ENCODE assay signal across 8 cellular contexts in genomic region chr6:117602899-117603588, GRCh38. TPM values are rescaled to one million over a fixed set of nuclear protein-coding genes. Genes with fewer than 3 reads are reported as not detected.
DNase-seq lines count a peak whose midpoint lies in the region; FAIRE-seq and TF ChIP-seq lines count a peak whose summit lies in the region.

No MANE protein-coding gene starts in this region.

- TF ChIP-seq CTCF in H1 (IDR thresholded peaks at IDR 0.05; ENCODE audit: control extremely low read depth in 1 of 3, insufficient read depth in 1 of 3, low read depth in 1 of 3, low read length in 3 of 3): no peak

- no peaks in the 10 kb centered on the region for H3K27me3 ChIP-seq in CD8-positive, alpha-beta memory T cell (ENCODE audit: insufficient read depth, low read length, poor library complexity, severe bottlenecking)
- no peaks in the 10 kb centered on the region for H3K27me3 ChIP-seq in NT2/D1 (ENCODE audit: insufficient read depth, insufficient read length)
- no peaks in the 10 kb centered on the region for H3K27me3 ChIP-seq in H1 (replicated peaks in 1 of 4; ENCODE audit: control insufficient read depth in 3 of 4, extremely low read depth in 1 of 4, insufficient read depth in 3 of 4, low read length in 3 of 4)
- H3K27me3 ChIP-seq in neuronal stem cell (ENCODE audit: control insufficient read depth in 3 of 3, insufficient read depth in 3 of 3, low read depth in 1 of 3, low read length in 3 of 3): no peaks in the 10 kb centered on the region

- POLR2A ChIA-PET in CD8-positive, alpha-beta memory T cell (lab: Charles Lee): interaction anchor here (0.5 to 1.6 kb wide), 9 partner anchors 52 to 1560 kb away, joined by 3 to 10 read pairs (median 4); no protein-coding TSS in a partner anchor
- POLR2A ChIA-PET in H1 (lab: Charles Lee; ENCODE audit: partially characterized antibody): interaction anchor here (0.6 to 1.4 kb wide), 7 partner anchors 12 to 331 kb away, joined by 3 to 6 read pairs (median 3); partner anchors contain the start of gene DCBLD1

- H3K27ac ChIP-seq in CD8-positive, alpha-beta memory T cell (ENCODE audit: low read depth, low read length): peak overlapping the region; percentile 79
- H3K27ac ChIP-seq in H1 (ENCODE audit: low read depth, low read length): peak overlapping the region; percentile 90
- H3K27ac ChIP-seq in neuronal stem cell (replicated peaks; ENCODE audit: low read length): peak overlapping the region; percentile 65

- H2AK5ac ChIP-seq in H1 (ENCODE audit: low read depth, low read length) (no peak overlapping the region), neuronal stem cell (ENCODE audit: low read depth, low read length) (no peak overlapping the region)

- H3K9me3 Mint-ChIP-seq in CD8-positive, alpha-beta memory T cell: no peaks in the 10 kb centered on the region

- peaks cover 41 to 49% (median 48%) of the 10 kb centered on the region in 3 donors for H3K4me1 Mint-ChIP-seq in CD8-positive, alpha-beta memory T cell

- H3K9ac ChIP-seq in NT2/D1 (ENCODE audit: insufficient read length, low read depth) (peak overlapping the region; percentile 96), H1 (replicated peaks in 1 of 4; ENCODE audit: extremely low read depth in 1 of 4, low read depth in 3 of 4, low read length in 3 of 4) (peak overlapping the region in 3 of 4 experiments; percentile 73 to 91 (median 88); a peak in 6 of 7 replicates), neuronal stem cell (ENCODE audit: low read depth, low read length, poor library complexity) (peak overlapping the region; percentile 24)

- no peaks in the 10 kb centered on the region for H4K20me1 ChIP-seq in H1 (replicated peaks in 1 of 2; ENCODE audit: control insufficient read depth in 1 of 2, insufficient read depth in 2 of 2, low read length in 2 of 2)

- TF ChIP-seq POLR2A in H1 (IDR thresholded peaks at IDR 0.05; ENCODE audit: control extremely low read depth in 1 of 2, low read depth in 2 of 2, low read length in 2 of 2): peak in 1 of 2 experiments; percentile 9; a peak in 1 of 3 replicates

- H3K27me3 Mint-ChIP-seq in CD8-positive, alpha-beta memory T cell: peaks cover 0 to 14% of the 10 kb centered on the region in 2 donors

- H3K79me1 ChIP-seq in H1 (ENCODE audit: low read depth, low read length) (peaks cover 7% of the 10 kb centered on the region), neuronal stem cell (ENCODE audit: low read depth, low read length) (peaks cover 8% of the 10 kb centered on the region)

- H2BK15ac ChIP-seq in H1 (ENCODE audit: low read length): no peak overlapping the region
- no peak overlapping the region for H2BK15ac ChIP-seq in neuronal stem cell (ENCODE audit: low read length)

- CTCF ChIA-PET in CD8-positive, alpha-beta memory T cell (lab: Charles Lee): interaction anchor here (0.6 to 5.0 kb wide), 7 partner anchors 16 to 159 kb away, joined by 3 to 48 read pairs (median 7); no protein-coding TSS in a partner anchor
- CTCF ChIA-PET in H1 (lab: Charles Lee; ENCODE audit: partially characterized antibody): interaction anchor here (0.8 to 5.0 kb wide), 18 partner anchors 9 to 1012 kb away, joined by 3 to 54 read pairs (median 6); no protein-coding TSS in a partner anchor

- FAIRE-seq in H1 (lab: Jason Lieb, UNC): no peak

- no peak overlapping the region for H4K91ac ChIP-seq in H1 (replicated peaks; ENCODE audit: insufficient read length, low read length)
- H4K91ac ChIP-seq in neuronal stem cell (ENCODE audit: low read depth, low read length, poor library complexity): no peak overlapping the region

- peaks cover 30% of the 10 kb centered on the region for H3K4me1 ChIP-seq in CD8-positive, alpha-beta memory T cell (ENCODE audit: insufficient read depth, low read length)
- H3K4me1 ChIP-seq in NT2/D1 (ENCODE audit: insufficient read depth, insufficient read length): no peaks in the 10 kb centered on the region
- H3K4me1 ChIP-seq in H1 (replicated peaks in 1 of 4; ENCODE audit: control insufficient read depth in 3 of 4, insufficient read depth in 4 of 4, low read length in 3 of 4): no peaks in the 10 kb centered on the region
- H3K4me1 ChIP-seq in neuronal stem cell (ENCODE audit: control insufficient read depth in 2 of 2, insufficient read depth in 1 of 2, low read depth in 1 of 2, low read length in 2 of 2): no peaks in the 10 kb centered on the region

- TF ChIP-seq EP300 in H1 (IDR thresholded peaks at IDR 0.05; ENCODE audit: borderline replicate concordance in 1 of 2, low read depth in 2 of 2, low read length in 2 of 2): no peak

- H3K23me2 ChIP-seq in H1 (ENCODE audit: low read depth, low read length): peaks cover 5% of the 10 kb centered on the region

- H3K36me3 Mint-ChIP-seq in CD8-positive, alpha-beta memory T cell: peaks cover 3 to 21% (median 7%) of the 10 kb centered on the region in 3 donors

- no peak for TF ChIP-seq RAD21 in H1 (IDR thresholded peaks at IDR 0.05 in 1 of 2, conservative IDR thresholded peaks at IDR 0.05 in 1 of 2; ENCODE audit: low read depth in 2 of 2, low read length in 2 of 2)

- H3K23ac ChIP-seq in H1 (ENCODE audit: insufficient read length): no peak overlapping the region
- no peak overlapping the region for H3K23ac ChIP-seq in neuronal stem cell (ENCODE audit: low read depth, low read length, poor library complexity)

- no peak overlapping the region for H2BK20ac ChIP-seq in H1 (ENCODE audit: low read length)

- no peaks in the 10 kb centered on the region for H3K9me3 ChIP-seq in CD8-positive, alpha-beta memory T cell (ENCODE audit: low read length)
- no peaks in the 10 kb centered on the region for H3K9me3 ChIP-seq in NT2/D1 (ENCODE audit: insufficient read depth, low read length)
- H3K9me3 ChIP-seq in H1 (ENCODE audit: insufficient read depth in 2 of 2, low read depth in 1 of 2, low read length in 1 of 2): no peaks in the 10 kb centered on the region; a peak in 1 of 4 replicates
- peaks cover 2 to 4% of the 10 kb centered on the region in 2 donors for H3K9me3 ChIP-seq in neuronal stem cell (replicated peaks in 1 of 2; ENCODE audit: control insufficient read depth in 2 of 2, insufficient read depth in 1 of 2, low read depth in 1 of 2, low read length in 2 of 2)

- 49% methylated on average over 12 of the region's 12 CpGs; no CpG with 5 or more reads in 1 of the 2 experiments for WGBS in H1 (ENCODE audit: extremely low coverage in 1 of 2, insufficient coverage in 1 of 2, insufficient read length in 1 of 2, insufficient replicate concordance in 2 of 2, low coverage in 1 of 2, low lambda C conversion rate in 2 of 2, missing lambda C conversion rate in 1 of 2), 2 experiments
- no CpG with 5 or more reads among the region's 12 CpGs for WGBS in neuronal stem cell (ENCODE audit: extremely low coverage in 2 of 2, insufficient read length in 2 of 2, insufficient replicate concordance in 1 of 2), 2 donors

- no peaks in the 10 kb centered on the region for H3K36me3 ChIP-seq in CD8-positive, alpha-beta memory T cell (ENCODE audit: insufficient read depth, low read length)
- peaks cover 16% of the 10 kb centered on the region for H3K36me3 ChIP-seq in NT2/D1 (ENCODE audit: insufficient read depth, insufficient read length, low read length)
- H3K36me3 ChIP-seq in H1 (ENCODE audit: control insufficient read depth in 2 of 4, insufficient read depth in 4 of 4, low read length in 3 of 4): peaks cover 0 to 12% (median 2%) of the 10 kb centered on the region in 4 experiments; a peak in 2 of 8 replicates
- H3K36me3 ChIP-seq in neuronal stem cell (replicated peaks in 1 of 2; ENCODE audit: control insufficient read depth in 2 of 2, insufficient read depth in 2 of 2, low read length in 2 of 2): peaks cover 3 to 9% of the 10 kb centered on the region in 2 donors

- peak overlapping the region; percentile 89 to 99 (median 98) for H3K27ac Mint-ChIP-seq in CD8-positive, alpha-beta memory T cell

- peak overlapping the region; percentile 88 for H3K4me3 ChIP-seq in CD8-positive, alpha-beta memory T cell (ENCODE audit: low read length)
- H3K4me3 ChIP-seq in NT2/D1 (ENCODE audit: insufficient read length, low read depth): peak overlapping the region; percentile 95
- H3K4me3 ChIP-seq in H1 (ENCODE audit: extremely low read depth in 1 of 4, insufficient read depth in 2 of 4, low read depth in 3 of 4, low read length in 4 of 4): peak overlapping the region; percentile 70 to 88 (median 82)
- peak overlapping the region; percentile 80 to 93 for H3K4me3 ChIP-seq in neuronal stem cell (ENCODE audit: low read length in 2 of 2)

- H2BK120ac ChIP-seq in H1 (replicated peaks; ENCODE audit: low read depth, low read length): no peak overlapping the region
- H2BK120ac ChIP-seq in neuronal stem cell (ENCODE audit: low read depth, low read length): no peak overlapping the region

- no peak overlapping the region for H3K4ac ChIP-seq in H1 (replicated peaks; ENCODE audit: insufficient read length, low read depth, low read length)
- H3K4ac ChIP-seq in neuronal stem cell (ENCODE audit: low read length): no peak overlapping the region

- H3K56ac ChIP-seq in H1 (replicated peaks; ENCODE audit: insufficient read length, low read depth, low read length): no peak overlapping the region

- H3K18ac ChIP-seq in H1 (ENCODE audit: extremely low read depth, low read length) (no peak overlapping the region), neuronal stem cell (ENCODE audit: low read length) (peak overlapping the region; percentile 78)

- H3K4me3 Mint-ChIP-seq in CD8-positive, alpha-beta memory T cell: peak overlapping the region; percentile 96 to 100 (median 99)

- peaks cover 0 to 36% of the 10 kb centered on the region in 2 experiments; a peak in 2 of 4 replicates for H3K79me2 ChIP-seq in H1 (ENCODE audit: control insufficient read depth in 1 of 2, insufficient read depth in 2 of 2, low read length in 2 of 2)

- no peak for DNase-seq in CD8-positive, alpha-beta memory T cell
- DNase-seq in NT2/D1 (ENCODE audit: low read depth, low spot score): no peak
- no peak for DNase-seq in H1 (ENCODE audit: low read depth in 1 of 2, low spot score in 2 of 2)
- no peak for DNase-seq in neuronal stem cell (ENCODE audit: low spot score)
- DNase-seq in CD1c-positive myeloid dendritic cell (ENCODE audit: extremely low spot score): no peak
- no peak for DNase-seq in NCI-H1417 (lab: John Stamatoyannopoulos, UW)
- no peak for DNase-seq in activated effector memory CD4-positive, alpha-beta T cell treated with anti-CD3 and anti-CD28 coated beads, Interleukin-2, amount 50 U/mL, for 16 hours
- DNase-seq in kidney glomerular epithelial cell (lab: John Stamatoyannopoulos, UW): no peak

- H4K8ac ChIP-seq in H1 (ENCODE audit: extremely low read depth, insufficient read depth, low read length) (0 out of 2 replicates have a peak overlapping the region, but pooled peaks have one; percentile 91), neuronal stem cell (ENCODE audit: low read depth, low read length) (no peak overlapping the region)

- H2AFZ ChIP-seq in H1 (ENCODE audit: low read length) (peak overlapping the region; percentile 99), neuronal stem cell (ENCODE audit: low read length) (peak overlapping the region; percentile 94)

- H3K4me2 ChIP-seq in H1 (ENCODE audit: insufficient read depth in 1 of 2, low read depth in 2 of 2, low read length in 2 of 2) (peak overlapping the region; percentile 71 to 82), neuronal stem cell (ENCODE audit: insufficient read depth, low read length, poor library complexity, severe bottlenecking) (peak overlapping the region; percentile 70)

- H2BK12ac ChIP-seq in H1 (ENCODE audit: low read depth, low read length) (0 out of 2 replicates have a peak overlapping the region, but pooled peaks have one; percentile 23), neuronal stem cell (ENCODE audit: low read length) (no peak overlapping the region)

- H4K5ac ChIP-seq in H1 (ENCODE audit: insufficient read length, low read depth, low read length): no peak overlapping the region

- H2BK5ac ChIP-seq in H1 (ENCODE audit: low read depth, low read length) (0 out of 2 replicates have a peak overlapping the region, but pooled peaks have one; percentile 74), neuronal stem cell (ENCODE audit: low read length) (no peak overlapping the region)

- H3K14ac ChIP-seq in H1 (ENCODE audit: insufficient read length) (no peak overlapping the region), neuronal stem cell (ENCODE audit: low read length) (no peak overlapping the region)

RNA-seq across cellular contexts. Expression of gene GOPC, which starts 0.7 kb away (rescaled TPM):
- total RNA-seq in CD8-positive, alpha-beta memory T cell: 10 to 100 TPM; 21.2 to 22.0 TPM
- 15.5 TPM for polyA plus RNA-seq in CD8-positive, alpha-beta memory T cell
- total RNA-seq in H1 (2021; fragmentation: NEBNext Ultra II Directional; extraction: Animal tissue kit (Norgen Biotek cat#: 25700)): 19.1 and 19.4 TPM in 2 replicates
- 4.0 and 5.3 TPM in 2 replicates for polyA plus RNA-seq in H1 (2011; rRNA removed)
- 9.8 TPM for polyA plus RNA-seq in H1 (2011; cell fraction: cytosol; rRNA removed)
- 3.9 TPM for polyA plus RNA-seq in H1 (2011; cell fraction: nucleus; rRNA removed)
- polyA plus RNA-seq in H1 (2012, experiment 1 of 2): 7.7 to 15.4 TPM (median 9.4 TPM) in 4 replicates
- polyA plus RNA-seq in H1 (2012, experiment 2 of 2): 0.79 TPM
- 10.3 TPM for polyA plus RNA-seq in H1 (2013, experiment 1 of 2)
- 9.9 TPM for polyA plus RNA-seq in H1 (2013, experiment 2 of 2)
- polyA minus RNA-seq in H1 (2011; rRNA and poly(A)+ RNA removed): 6.4 and 8.5 TPM in 2 replicates
- polyA minus RNA-seq in H1 (2011; cell fraction: cytosol; rRNA and poly(A)+ RNA removed): 10.2 TPM
- polyA minus RNA-seq in H1 (2011; cell fraction: nucleus; rRNA and poly(A)+ RNA removed): 11.1 TPM
- 15.9 TPM for polyA plus RNA-seq in neuronal stem cell (2013, experiment 1 of 2)
- 16.1 TPM for polyA plus RNA-seq in neuronal stem cell (2013, experiment 2 of 2)

Comparison
In these comparisons a context has a peak if more than half of its experiments do, and no peak if none do; other contexts are left out.
1. H3K9ac ChIP-seq: peak in every context shown above with its lines; median percentile 96 in NT2/D1; 88 in H1; 24 in neuronal stem cell.